8 cellular contexts compared by ENCODE assay signal in genomic region chr18:48934400-48934707, GRCh38. TPM values are rescaled to one million over a fixed set of nuclear protein-coding genes. Genes with fewer than 3 reads are reported as not detected.
DNase-seq lines count a peak whose midpoint lies in the region; ATAC-seq and TF ChIP-seq lines count a peak whose summit lies in the region.

No MANE protein-coding gene starts in this region.

- peak overlapping the region; percentile 92 for H3K27ac Mint-ChIP-seq in activated T-helper 2 cell treated with anti-CD3 and anti-CD28 coated beads, Interferon-gamma antibody, Interleukin-2, Interleukin-4, amounts not matched to agents 10 μg/mL and 5 μg/mL and 100 μg/mL, durations not matched to agents 14 hours and 24 hours and 36 hours

- DNase-seq in activated T-cell treated with anti-CD3 and anti-CD28 coated beads, Interleukin-2, amount 50 U/mL, for 4 hours: no peak
- DNase-seq in activated T-cell treated with anti-CD3 and anti-CD28 coated beads for 4 hours (no peak), tibial nerve (ENCODE audit: low spot score in 2 of 2) (no peak), anterior cingulate cortex (lab: John Stamatoyannopoulos, UW) (no peak), neuronal stem cell (ENCODE audit: low spot score) (no peak)
- DNase-seq in activated T-helper 2 cell treated with anti-CD3 and anti-CD28 coated beads, Interferon-gamma antibody, Interleukin-2, Interleukin-4, amounts not matched to agents 10 μg/mL and 5 μg/mL and 100 μg/mL, durations not matched to agents 14 hours and 24 hours and 36 hours (ENCODE audit: low spot score): no peak

- no peak for ATAC-seq in activated T-cell treated with anti-CD3 and anti-CD28 coated beads, Interleukin-2, amount 50 U/mL, for 4 hours
- no peak for ATAC-seq in GM18519 (IDR thresholded peaks at IDR 0.05; ENCODE audit: low FRiP score, unreplicated experiment)

- H3K9me3 Mint-ChIP-seq in activated T-cell treated with anti-CD3 and anti-CD28 coated beads, Interleukin-2, amount 50 U/mL, for 4 hours: no peaks in the 10 kb centered on the region
- H3K9me3 Mint-ChIP-seq in activated T-helper 2 cell treated with anti-CD3 and anti-CD28 coated beads, Interferon-gamma antibody, Interleukin-2, Interleukin-4, amounts not matched to agents 10 μg/mL and 5 μg/mL and 100 μg/mL, durations not matched to agents 14 hours and 24 hours and 36 hours: no peaks in the 10 kb centered on the region

- intact Hi-C loops in activated T-helper 2 cell treated with anti-CD3 and anti-CD28 coated beads, Interferon-gamma antibody, Interleukin-2, Interleukin-4, amounts not matched to agents 10 μg/mL and 5 μg/mL and 100 μg/mL, durations not matched to agents 14 hours and 24 hours and 36 hours (cut with micrococcal nuclease): loop anchor here (1.0 kb wide), 1 partner anchor 17 kb away; no protein-coding TSS in a partner anchor

- no peaks in the 10 kb centered on the region for H3K79me1 ChIP-seq in neuronal stem cell (ENCODE audit: low read depth, low read length)

- H3K36me3 Mint-ChIP-seq in activated T-cell treated with anti-CD3 and anti-CD28 coated beads, Interleukin-2, amount 50 U/mL, for 4 hours (ENCODE audit: insufficient read depth): peaks cover 6% of the 10 kb centered on the region
- H3K36me3 Mint-ChIP-seq in activated T-helper 2 cell treated with anti-CD3 and anti-CD28 coated beads, Interferon-gamma antibody, Interleukin-2, Interleukin-4, amounts not matched to agents 10 μg/mL and 5 μg/mL and 100 μg/mL, durations not matched to agents 14 hours and 24 hours and 36 hours (ENCODE audit: low read depth): peaks cover 47% of the 10 kb centered on the region

- H3K4ac ChIP-seq in neuronal stem cell (ENCODE audit: low read length): no peak overlapping the region

- H3K4me1 Mint-ChIP-seq in activated T-cell treated with anti-CD3 and anti-CD28 coated beads, Interleukin-2, amount 50 U/mL, for 4 hours (ENCODE audit: low read depth): peaks cover 94% of the 10 kb centered on the region
- H3K4me1 Mint-ChIP-seq in activated T-helper 2 cell treated with anti-CD3 and anti-CD28 coated beads, Interferon-gamma antibody, Interleukin-2, Interleukin-4, amounts not matched to agents 10 μg/mL and 5 μg/mL and 100 μg/mL, durations not matched to agents 14 hours and 24 hours and 36 hours (ENCODE audit: low read depth): peaks cover 79% of the 10 kb centered on the region

- no peak overlapping the region for H3K9ac ChIP-seq in neuronal stem cell (ENCODE audit: low read depth, low read length, poor library complexity)

- H2BK5ac ChIP-seq in neuronal stem cell (ENCODE audit: low read length): no peak overlapping the region

- no peak overlapping the region for H3K14ac ChIP-seq in neuronal stem cell (ENCODE audit: low read length)

- no peak for TF ChIP-seq CTCF in tibial nerve (IDR thresholded peaks at IDR 0.05)

- no peak overlapping the region for H3K4me2 ChIP-seq in neuronal stem cell (ENCODE audit: insufficient read depth, low read length, poor library complexity, severe bottlenecking)

- H3K18ac ChIP-seq in neuronal stem cell (ENCODE audit: low read length): no peak overlapping the region

- TF ChIP-seq POLR2A in tibial nerve (IDR thresholded peaks at IDR 0.05): no peak

- H2AFZ ChIP-seq in neuronal stem cell (ENCODE audit: low read length): no peak overlapping the region

- H3K27me3 Mint-ChIP-seq in activated T-cell treated with anti-CD3 and anti-CD28 coated beads, Interleukin-2, amount 50 U/mL, for 4 hours (ENCODE audit: low read depth): no peaks in the 10 kb centered on the region
- no peaks in the 10 kb centered on the region for H3K27me3 Mint-ChIP-seq in activated T-helper 2 cell treated with anti-CD3 and anti-CD28 coated beads, Interferon-gamma antibody, Interleukin-2, Interleukin-4, amounts not matched to agents 10 μg/mL and 5 μg/mL and 100 μg/mL, durations not matched to agents 14 hours and 24 hours and 36 hours (ENCODE audit: low read depth)

- no peak overlapping the region for H4K91ac ChIP-seq in neuronal stem cell (ENCODE audit: low read depth, low read length, poor library complexity)

- peaks cover 0 to 98% (median 79%) of the 10 kb centered on the region in 4 donors for H3K4me1 ChIP-seq in tibial nerve
- H3K4me1 ChIP-seq in neuronal stem cell (ENCODE audit: control insufficient read depth in 2 of 2, insufficient read depth in 1 of 2, low read depth in 1 of 2, low read length in 2 of 2): peaks cover 21 to 32% of the 10 kb centered on the region in 2 donors

- no peak overlapping the region for H2BK12ac ChIP-seq in neuronal stem cell (ENCODE audit: low read length)

- peak overlapping the region; percentile 13 for H3K4me3 Mint-ChIP-seq in activated T-cell treated with anti-CD3 and anti-CD28 coated beads, Interleukin-2, amount 50 U/mL, for 4 hours
- peak overlapping the region; percentile 59 for H3K4me3 Mint-ChIP-seq in activated T-helper 2 cell treated with anti-CD3 and anti-CD28 coated beads, Interferon-gamma antibody, Interleukin-2, Interleukin-4, amounts not matched to agents 10 μg/mL and 5 μg/mL and 100 μg/mL, durations not matched to agents 14 hours and 24 hours and 36 hours (ENCODE audit: low read depth)

- H3K27me3 ChIP-seq in layer of hippocampus (ENCODE audit: control insufficient read depth, insufficient read depth, low read length): no peaks in the 10 kb centered on the region
- H3K27me3 ChIP-seq in tibial nerve: no peaks in the 10 kb centered on the region
- H3K27me3 ChIP-seq in neuronal stem cell (ENCODE audit: control insufficient read depth in 3 of 3, insufficient read depth in 3 of 3, low read depth in 1 of 3, low read length in 3 of 3): no peaks in the 10 kb centered on the region

- H3K27ac ChIP-seq in layer of hippocampus (ENCODE audit: low read depth, low read length) (peak overlapping the region; percentile 89), tibial nerve (peak overlapping the region; percentile 34 to 84 (median 71)), neuronal stem cell (replicated peaks; ENCODE audit: low read length) (no peak overlapping the region)

- 22 to 37% methylated on average over 4 of the region's 4 CpGs for WGBS in tibial nerve, 2 donors
- no CpG with 5 or more reads among the region's 4 CpGs for WGBS in neuronal stem cell (ENCODE audit: extremely low coverage in 2 of 2, insufficient read length in 2 of 2, insufficient replicate concordance in 1 of 2), 2 donors

- no peak overlapping the region for H4K8ac ChIP-seq in neuronal stem cell (ENCODE audit: low read depth, low read length)

- H2BK15ac ChIP-seq in neuronal stem cell (ENCODE audit: low read length): no peak overlapping the region

- H3K36me3 ChIP-seq in tibial nerve: no peaks in the 10 kb centered on the region
- H3K36me3 ChIP-seq in neuronal stem cell (replicated peaks in 1 of 2; ENCODE audit: control insufficient read depth in 2 of 2, insufficient read depth in 2 of 2, low read length in 2 of 2): peaks cover 0 to 6% of the 10 kb centered on the region in 2 donors

- H3K9me3 ChIP-seq in tibial nerve: no peaks in the 10 kb centered on the region
- H3K9me3 ChIP-seq in neuronal stem cell (replicated peaks in 1 of 2; ENCODE audit: control insufficient read depth in 2 of 2, insufficient read depth in 1 of 2, low read depth in 1 of 2, low read length in 2 of 2): no peaks in the 10 kb centered on the region

- H3K4me3 ChIP-seq in tibial nerve (no peak overlapping the region), neuronal stem cell (ENCODE audit: low read length in 2 of 2) (no peak overlapping the region)

- no peak overlapping the region for H2AK5ac ChIP-seq in neuronal stem cell (ENCODE audit: low read depth, low read length)

- H2BK120ac ChIP-seq in neuronal stem cell (ENCODE audit: low read depth, low read length): no peak overlapping the region

- no peak for TF ChIP-seq EP300 in tibial nerve (IDR thresholded peaks at IDR 0.05)

- H3K23ac ChIP-seq in neuronal stem cell (ENCODE audit: low read depth, low read length, poor library complexity): no peak overlapping the region

RNA-seq across cellular contexts. Expression of gene SMAD7, which starts 16.4 kb away (rescaled TPM):
- total RNA-seq in activated T-cell treated with anti-CD3 and anti-CD28 coated beads, Interleukin-2, amount 50 U/mL, for 4 hours: 10 to 100 TPM in 1 of 3 donors, 1 to 10 TPM in 2; 8.0 to 13.6 (median 9.6) TPM
- total RNA-seq in activated T-helper 2 cell treated with anti-CD3 and anti-CD28 coated beads, Interferon-gamma antibody, Interleukin-2, Interleukin-4, amounts not matched to agents 10 μg/mL and 5 μg/mL and 100 μg/mL, durations not matched to agents 14 hours and 24 hours and 36 hours: 21.1 and 22.4 TPM in 2 replicates
- 10 to 100 TPM; 34.3 to 56.8 (median 35.6) TPM for total RNA-seq in tibial nerve
- 0.57 TPM for polyA plus RNA-seq in neuronal stem cell (2013, experiment 1 of 2)
- 0.79 TPM for polyA plus RNA-seq in neuronal stem cell (2013, experiment 2 of 2)
